In genomic region chr12:88562151-88562550, GRCh38 we compare ENCODE assay signal across 1 cellular context.
TF ChIP-seq lines count a peak whose summit lies in the region.

No MANE protein-coding gene starts in this region.

TF ChIP-seq in HepG2, 621 proteins besides CTCF, POLR2A, EP300 and RAD21 (continued from another document):
- TF ChIP-seq FOXA1 (IDR thresholded peaks at IDR 0.05) (no peak), FOXA1 (CRISPR knock-in tag; IDR thresholded peaks at IDR 0.05) (0 out of 2 replicates have a peak, but pooled peaks have one; percentile 27), ZNF652 (CRISPR knock-in tag; IDR thresholded peaks at IDR 0.05; ENCODE audit: borderline replicate concordance, low read depth) (no peak), SOX13 (IDR thresholded peaks at IDR 0.05) (no peak), SOX13 (CRISPR knock-in tag; conservative IDR thresholded peaks at IDR 0.05 in 1 of 2, IDR thresholded peaks at IDR 0.05 in 1 of 2) (peak in 1 of 2 experiments; percentile 72; a peak in 2 of 4 replicates)
